Comparison of ENCODE assay signal across 19 cellular contexts in the genomic region with DNA sequence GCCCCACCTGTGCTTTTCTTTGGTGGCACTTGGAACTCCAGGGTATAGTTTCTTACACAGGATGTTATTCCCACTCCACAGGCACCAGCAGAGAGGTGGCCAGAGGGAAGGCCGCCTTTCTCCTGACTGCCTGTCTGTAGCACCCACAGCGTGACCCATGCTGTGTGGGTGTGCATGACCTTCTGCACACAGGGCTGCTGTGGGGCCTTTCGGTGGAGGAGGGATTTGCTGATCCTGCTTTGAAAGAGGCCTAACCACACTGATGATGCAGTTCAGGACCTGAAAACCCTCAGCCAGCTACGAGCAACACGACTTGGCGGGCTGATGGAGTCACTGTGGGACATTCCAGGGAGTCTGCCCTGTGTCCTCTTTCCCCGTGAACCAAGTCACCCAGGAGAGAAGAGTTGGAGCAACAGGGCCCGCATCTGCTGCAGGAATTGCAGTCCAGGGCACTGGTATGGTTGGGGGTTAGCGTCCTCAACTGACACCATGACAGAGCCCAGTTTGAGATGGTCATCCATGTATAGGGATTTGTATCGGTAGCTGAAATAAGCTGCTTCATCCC. TPM values are rescaled to one million over a fixed set of nuclear protein-coding genes. Genes with fewer than 3 reads are reported as not detected.
DNase-seq lines count a peak whose midpoint lies in the region; TF ChIP-seq lines count a peak whose summit lies in the region.
"Had no signal": no experiment of that assay in that cellular context is flagged by ENCODE, and none has a peak within 500 bp of the region (broad histone marks: within the 10 kb centered on the region; RNA-seq: fewer than 3 reads in every experiment).

No MANE protein-coding gene starts in this region.

- POLR2A ChIA-PET in CD4-positive, alpha-beta memory T cell (lab: Charles Lee; ENCODE audit: partially characterized antibody), result interaction anchor here (1.3 kb wide), 1 partner anchor 8 kb away, joined by 4 read pairs; no protein-coding TSS in a partner anchor

- intact Hi-C loops in spleen (cut with DNase I; ENCODE audit: low total_unique reads), result no loop called here
- intact Hi-C loops in CD4-positive, alpha-beta memory T cell (cut with micrococcal nuclease), result no loop called here

- 85 to 95% (median 92%) methylated on average over 10 of the region's 10 CpGs for WGBS in spleen, 5 donors

- CTCF ChIA-PET in CD4-positive, alpha-beta memory T cell (lab: Charles Lee; ENCODE audit: partially characterized antibody), result interaction anchor here (1.2 to 5.6 kb wide), 2 partner anchors 8 to 274 kb away, joined by 7 to 132 read pairs; no protein-coding TSS in a partner anchor

- H3K27ac Mint-ChIP-seq in HFFc6, result no peak overlapping the region
- peak overlapping the region in 1 of 7 donors; percentile 85 for H3K27ac Mint-ChIP-seq in CD4-positive, alpha-beta memory T cell

- no peak for TF ChIP-seq POLR2A in spleen (IDR thresholded peaks at IDR 0.05)

- H3K27me3 Mint-ChIP-seq in HFFc6 (ENCODE audit: insufficient read depth), result peaks cover 1% of the 10 kb centered on the region
- H3K27me3 Mint-ChIP-seq in CD4-positive, alpha-beta memory T cell, result no peaks in the 10 kb centered on the region
- H3K27me3 Mint-ChIP-seq: naive thymus-derived CD4-positive, alpha-beta T cell had no signal

- peak; percentile 36 for DNase-seq in activated CD4-positive, alpha-beta T cell treated with anti-CD3 and anti-CD28 coated beads for 48 hours
- no peak for DNase-seq in activated CD4-positive, alpha-beta T cell treated with anti-CD3 and anti-CD28 coated beads, Interleukin-2, amount 50 U/mL, for 1 hour
- peak; percentile 7 for DNase-seq in HFFc6
- peak; percentile 43 for DNase-seq in choroid plexus epithelial cell (ENCODE audit: low read depth)
- peak; percentile 58 for DNase-seq in spleen
- DNase-seq in CD4-positive, alpha-beta memory T cell, result no peak
- no peak for DNase-seq in amniotic stem cell (lab: John Stamatoyannopoulos, UW)
- DNase-seq in brain microvascular endothelial cell, result no peak
- DNase-seq: activated gamma-delta T cell; aorta; C1 segment of cervical spinal cord; heart right ventricle; naive thymus-derived CD4-positive, alpha-beta T cell; NCI-H1417 treated with DMSO at 0.1 percent for 48 hours; NCI-H2171 treated with DMSO at 0.1 percent for 48 hours; NCI-H748 treated with DMSO at 0.1 percent for 48 hours; SIG-M5; thyroid gland had no signal

- no peak overlapping the region for H3K27ac ChIP-seq in spleen
- H3K27ac ChIP-seq in CD4-positive, alpha-beta memory T cell (ENCODE audit: low read depth, low read length), result no peak overlapping the region
- H3K27ac ChIP-seq in brain microvascular endothelial cell, result no peak overlapping the region
- H3K27ac ChIP-seq: heart right ventricle, parathyroid adenoma, thyroid gland had no signal

- H3K4me3 Mint-ChIP-seq in HFFc6, result no peak overlapping the region
- H3K4me3 Mint-ChIP-seq in CD4-positive, alpha-beta memory T cell, result no peak overlapping the region
- H3K4me3 Mint-ChIP-seq: naive thymus-derived CD4-positive, alpha-beta T cell had no signal

- no peak overlapping the region for H3K4me3 ChIP-seq in choroid plexus epithelial cell (ENCODE audit: low read depth, low read length)
- H3K4me3 ChIP-seq in spleen, result no peak overlapping the region
- no peak overlapping the region for H3K4me3 ChIP-seq in CD4-positive, alpha-beta memory T cell (ENCODE audit: low read length in 2 of 2)
- no peak overlapping the region for H3K4me3 ChIP-seq in brain microvascular endothelial cell (ENCODE audit: low read depth, low read length)
- H3K4me3 ChIP-seq: heart right ventricle, thyroid gland had no signal

- H3K4me1 ChIP-seq in spleen, result peaks cover 0 to 8% (median 5%) of the 10 kb centered on the region in 6 donors
- H3K4me1 ChIP-seq in CD4-positive, alpha-beta memory T cell (ENCODE audit: insufficient read depth, low read length), result peaks cover 2% of the 10 kb centered on the region
- H3K4me1 ChIP-seq: parathyroid adenoma had no signal

- H3K9me3 ChIP-seq in spleen, result no peaks in the 10 kb centered on the region
- no peaks in the 10 kb centered on the region for H3K9me3 ChIP-seq in CD4-positive, alpha-beta memory T cell (ENCODE audit: control insufficient read depth in 1 of 2, low read length in 2 of 2)
- H3K9me3 ChIP-seq: thyroid gland had no signal

- no peaks in the 10 kb centered on the region for H3K36me3 Mint-ChIP-seq in HFFc6 (ENCODE audit: low read depth)
- H3K36me3 Mint-ChIP-seq in CD4-positive, alpha-beta memory T cell, result peaks cover 13 to 15% of the 10 kb centered on the region in 2 donors

- peaks cover 22% of the 10 kb centered on the region for H3K4me1 Mint-ChIP-seq in HFFc6 (ENCODE audit: low read depth)
- peaks cover 5 to 13% (median 8%) of the 10 kb centered on the region in 4 donors for H3K4me1 Mint-ChIP-seq in CD4-positive, alpha-beta memory T cell

- H3K36me3 ChIP-seq in spleen, result peaks cover 0 to 19% (median 0%) of the 10 kb centered on the region in 6 donors
- no peaks in the 10 kb centered on the region for H3K36me3 ChIP-seq in CD4-positive, alpha-beta memory T cell (ENCODE audit: insufficient read depth, low read length)
- no peaks in the 10 kb centered on the region for H3K36me3 ChIP-seq in brain microvascular endothelial cell (replicated peaks)
- H3K36me3 ChIP-seq: heart right ventricle, thyroid gland had no signal

- TF ChIP-seq CTCF in HFFc6 (IDR thresholded peaks at IDR 0.05) (no peak), choroid plexus epithelial cell (conservative IDR thresholded peaks at IDR 0.05; ENCODE audit: low read depth, low read length) (no peak), spleen (IDR thresholded peaks at IDR 0.05 in 8 of 11, conservative IDR thresholded peaks at IDR 0.05 in 3 of 11) (no peak), brain microvascular endothelial cell (IDR thresholded peaks at IDR 0.05; ENCODE audit: low read depth, low read length, missing control alignments) (no peak)

- no peaks in the 10 kb centered on the region for H3K9me3 Mint-ChIP-seq in HFFc6
- H3K9me3 Mint-ChIP-seq in CD4-positive, alpha-beta memory T cell, result no peaks in the 10 kb centered on the region
- H3K9me3 Mint-ChIP-seq: naive thymus-derived CD4-positive, alpha-beta T cell had no signal

- in situ Hi-C loops in brain microvascular endothelial cell (cut with HindIII; ENCODE audit: low pct_ligation_motif_present, low sequenced_read_pairs), result no loop called here

- H3K27me3 ChIP-seq in spleen (replicated peaks in 1 of 7), result no peaks in the 10 kb centered on the region
- no peaks in the 10 kb centered on the region for H3K27me3 ChIP-seq in CD4-positive, alpha-beta memory T cell (ENCODE audit: insufficient read depth, low read length)
- H3K27me3 ChIP-seq in brain microvascular endothelial cell (replicated peaks), result no peaks in the 10 kb centered on the region
- H3K27me3 ChIP-seq: heart right ventricle, thyroid gland had no signal

RNA-seq across cellular contexts. Expression of a gene that starts 49.1 kb away (rescaled TPM):
- 1 to 10 TPM; 3.1 to 5.7 (median 3.9) TPM for total RNA-seq in HFFc6 (2021; fragmentation: NEBNext Ultra II Directional; extraction: Animal tissue kit (Norgen Biotek cat#: 25700))
- total RNA-seq in spleen, result 10 to 100 TPM; 13.2 to 48.3 (median 19.5) TPM
- polyA plus RNA-seq in spleen, result 1 to 10 TPM; 5.9 to 8.5 (median 6.4) TPM
- 10 to 100 TPM; 22.2 to 24.3 TPM for total RNA-seq in CD4-positive, alpha-beta memory T cell
- 10 to 100 TPM; 11.9 to 13.3 TPM for polyA plus RNA-seq in CD4-positive, alpha-beta memory T cell

RNA-seq across cellular contexts. Expression of a gene that starts 54.4 kb away (rescaled TPM):
- 100 to 1,000 TPM; 163 to 185 (median 170) TPM for total RNA-seq in HFFc6 (2021; fragmentation: NEBNext Ultra II Directional; extraction: Animal tissue kit (Norgen Biotek cat#: 25700))
- total RNA-seq in spleen, result 10 to 100 TPM; 61.3 to 91.3 (median 71.3) TPM
- polyA plus RNA-seq in spleen, result 100 to 1,000 TPM in 2 of 3 donors, 10 to 100 TPM in 1; 81.8 to 131 (median 126) TPM
- 10 to 100 TPM; 78.8 to 90.4 TPM for total RNA-seq in CD4-positive, alpha-beta memory T cell
- polyA plus RNA-seq in CD4-positive, alpha-beta memory T cell, result 100 to 1,000 TPM in 1 of 2 donors, 10 to 100 TPM in 1; 93.8 to 105 TPM

Comparison
In these comparisons a context has a peak if more than half of its experiments do, and no peak if none do; other contexts are left out.
1. DNase-seq: peak in activated CD4-positive, alpha-beta T cell treated with anti-CD3 and anti-CD28 coated beads for 48 hours (single experiment), HFFc6 (single experiment), choroid plexus epithelial cell (single experiment) and spleen (single experiment); none in activated CD4-positive, alpha-beta T cell treated with anti-CD3 and anti-CD28 coated beads, Interleukin-2, amount 50 U/mL, for 1 hour (single experiment), CD4-positive, alpha-beta memory T cell (0 of 5), amniotic stem cell (single experiment) and brain microvascular endothelial cell (single experiment).